Comparison of ENCODE assay signal across 1 cellular context in genomic region chr1:48552903-48553626, GRCh38.
TF ChIP-seq lines count a peak whose summit lies in the region.

No MANE protein-coding gene starts in this region.

TF ChIP-seq in H1, 55 proteins besides CTCF, POLR2A, EP300 and RAD21 (continued from another document):
- TF ChIP-seq CHD7 (IDR thresholded peaks at IDR 0.05; ENCODE audit: insufficient replicate concordance, low read length): no peak
- no peak for TF ChIP-seq SP4 (IDR thresholded peaks at IDR 0.05; ENCODE audit: low read length)
- no peak for TF ChIP-seq POLR2AphosphoS5 (IDR thresholded peaks at IDR 0.05; ENCODE audit: low read depth, low read length)
- no peak for TF ChIP-seq SIN3A (conservative IDR thresholded peaks at IDR 0.05 in 1 of 2, IDR thresholded peaks at IDR 0.05 in 1 of 2; ENCODE audit: low read depth in 1 of 2, low read length in 2 of 2)
- no peak for TF ChIP-seq YY1 (IDR thresholded peaks at IDR 0.05; ENCODE audit: low read depth, low read length)
- no peak for TF ChIP-seq FOSL1 (IDR thresholded peaks at IDR 0.05; ENCODE audit: insufficient read depth, low read depth, low read length)
- TF ChIP-seq KDM1A (IDR thresholded peaks at IDR 0.05; ENCODE audit: borderline replicate concordance, low read length): no peak
- no peak for TF ChIP-seq CHD1 (IDR thresholded peaks at IDR 0.05; ENCODE audit: low read depth, low read length)
- TF ChIP-seq RBBP5 (IDR thresholded peaks at IDR 0.05; ENCODE audit: borderline replicate concordance, low read depth, low read length): no peak
- TF ChIP-seq ASH2L (IDR thresholded peaks at IDR 0.05; ENCODE audit: low read length): no peak
- no peak for TF ChIP-seq PHF8 (conservative IDR thresholded peaks at IDR 0.05; ENCODE audit: low read depth, low read length)
- TF ChIP-seq RFX5 (IDR thresholded peaks at IDR 0.05; ENCODE audit: borderline replicate concordance, low read depth, low read length): no peak
- TF ChIP-seq EGR1 (IDR thresholded peaks at IDR 0.05; ENCODE audit: borderline replicate concordance, low read depth, low read length): no peak
